In the genomic region with DNA sequence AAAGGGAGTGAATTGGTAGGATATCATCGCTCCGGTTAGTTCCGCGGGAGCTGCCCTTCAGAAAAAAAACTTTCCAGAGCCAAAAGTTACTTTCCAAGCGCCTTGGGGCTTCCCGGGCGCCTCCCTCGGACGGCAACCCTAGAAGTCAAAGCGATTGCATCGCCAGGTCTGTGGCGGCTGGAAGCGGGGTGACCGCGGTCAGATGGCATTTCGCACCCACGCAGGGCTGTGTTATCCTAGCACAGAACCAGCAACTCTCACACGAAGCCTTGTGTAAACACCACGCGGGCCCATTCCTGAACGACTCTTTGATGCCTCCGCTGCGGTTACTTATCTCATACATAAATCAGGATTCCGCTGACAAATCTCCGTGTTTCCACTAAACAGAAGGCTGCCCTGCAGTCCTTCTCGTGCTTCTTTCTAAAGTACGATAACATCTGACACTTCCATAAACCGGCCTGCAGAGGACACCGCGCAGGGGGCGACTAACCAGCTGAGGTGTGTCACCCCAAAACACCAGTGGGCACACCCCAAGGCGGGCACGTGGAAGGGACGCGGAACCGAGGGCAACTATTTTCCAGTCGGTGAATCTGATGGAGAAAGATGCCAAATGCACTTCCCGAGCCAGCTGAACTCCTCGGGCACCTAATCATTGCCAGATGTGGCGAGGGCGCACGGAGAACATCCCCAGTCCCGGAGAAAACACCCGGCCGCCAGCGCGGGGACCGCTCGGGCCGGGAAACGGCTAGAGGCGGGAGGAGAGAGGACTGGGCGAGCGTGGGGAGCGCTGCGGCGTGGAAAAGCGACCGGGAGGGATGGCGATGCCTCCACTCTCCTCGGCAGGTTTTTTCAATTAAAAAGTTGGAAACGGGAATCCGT, we compare ENCODE assay signal across 8 cellular contexts. TPM values are rescaled to one million over a fixed set of nuclear protein-coding genes. Genes with fewer than 3 reads are reported as not detected.
DNase-seq lines count a peak whose midpoint lies in the region; ATAC-seq and TF ChIP-seq lines count a peak whose summit lies in the region.

No MANE protein-coding gene starts in this region.

- TF ChIP-seq CTCF in fibroblast of mammary gland (conservative IDR thresholded peaks at IDR 0.05; ENCODE audit: control insufficient read depth, insufficient read depth, low read depth, low read length) (no peak), ovary (IDR thresholded peaks at IDR 0.05) (no peak)

- 1% methylated on average over 63 of the region's 63 CpGs for WGBS in ovary, 3 donors

- H3K9ac ChIP-seq in BLaER1 treated with 17β-estradiol and CSF1 and Interleukin-3, amounts not matched to agents 10 nM and 100 nM, result peak overlapping the region; percentile 70 to 92 (median 80)

- peaks cover 14 to 39% (median 34%) of the 10 kb centered on the region in 11 experiments for H3K27me3 ChIP-seq in BLaER1 treated with 17β-estradiol and CSF1 and Interleukin-3, amounts not matched to agents 10 nM and 100 nM
- H3K27me3 ChIP-seq in ovary, result no peaks in the 10 kb centered on the region

- intact Hi-C loops in ovary (cut with DNase I), result no loop called here

- 0 out of 22 replicates have a peak, but pooled peaks cover 0 to 5% (median 0%) of the 10 kb centered on the region in 11 experiments for H3K9me3 ChIP-seq in BLaER1 treated with 17β-estradiol and CSF1 and Interleukin-3, amounts not matched to agents 10 nM and 100 nM (replicated peaks in 1 of 11)
- H3K9me3 ChIP-seq in ovary, result no peaks in the 10 kb centered on the region

- H3K36me3 ChIP-seq in BLaER1 treated with 17β-estradiol and CSF1 and Interleukin-3, amounts not matched to agents 10 nM and 100 nM, result no peaks in the 10 kb centered on the region
- no peaks in the 10 kb centered on the region for H3K36me3 ChIP-seq in ovary

- no peak for TF ChIP-seq POLR2A in ovary (IDR thresholded peaks at IDR 0.05)

- peaks cover 0 to 3% (median 0%) of the 10 kb centered on the region in 11 experiments; a peak in 2 of 22 replicates for H4K20me1 ChIP-seq in BLaER1 treated with 17β-estradiol and CSF1 and Interleukin-3, amounts not matched to agents 10 nM and 100 nM

- peaks cover 7 to 58% (median 19%) of the 10 kb centered on the region in 10 experiments for H3K4me1 ChIP-seq in BLaER1 treated with 17β-estradiol and CSF1 and Interleukin-3, amounts not matched to agents 10 nM and 100 nM
- no peaks in the 10 kb centered on the region for H3K4me1 ChIP-seq in ovary (ENCODE audit: insufficient read depth)

- H3K4me3 ChIP-seq in BLaER1 treated with 17β-estradiol and CSF1 and Interleukin-3, amounts not matched to agents 10 nM and 100 nM, result peak overlapping the region; percentile 65 to 83 (median 72)
- H3K4me3 ChIP-seq in fibroblast of mammary gland (ENCODE audit: control insufficient read depth, low read depth, low read length) (peak overlapping the region; percentile 75), ovary (peak overlapping the region; percentile 53)

- H3K27ac ChIP-seq in BLaER1 treated with 17β-estradiol and CSF1 and Interleukin-3, amounts not matched to agents 10 nM and 100 nM, result peak overlapping the region; percentile 44 to 81 (median 69); a peak in 19 of 22 replicates
- H3K27ac ChIP-seq in ovary, result no peak overlapping the region

- no peak for ATAC-seq in GM18858 (IDR thresholded peaks at IDR 0.05; ENCODE audit: unreplicated experiment)
- no peak for ATAC-seq in activated CD4-positive, CD25-positive, alpha-beta regulatory T cell treated with anti-CD3 and anti-CD28 coated beads, Interleukin-2, amount 50 U/mL, for 24 hours

- peak overlapping the region; percentile 88 to 98 (median 95) for H3K4me2 ChIP-seq in BLaER1 treated with 17β-estradiol and CSF1 and Interleukin-3, amounts not matched to agents 10 nM and 100 nM

- no peak for TF ChIP-seq EP300 in ovary (IDR thresholded peaks at IDR 0.05)

- DNase-seq in NCI-H69 (lab: John Stamatoyannopoulos, UW) (peak; percentile 46), fibroblast of mammary gland (ENCODE audit: low read depth) (peak; percentile 80), ovary (peak in 3 of 5 donors; percentile 30 to 46 (median 38)), NCI-H1436 treated with DMSO at 0.1 percent for 48 hours (lab: John Stamatoyannopoulos, UW) (no peak)
- no peak for DNase-seq in effector CD8-positive, alpha-beta T cell (lab: John Stamatoyannopoulos, UW)

RNA-seq across cellular contexts. Expression of a gene that starts 0.9 kb away (rescaled TPM):
- total RNA-seq in ovary, result 1 to 10 TPM in 6 of 7 donors, under 1 TPM in 1; 0.78 to 9.9 (median 5.9) TPM
- 10 to 100 TPM in 1 of 2 donors, 1 to 10 TPM in 1; 3.0 to 20.7 TPM for polyA plus RNA-seq in ovary

Comparison
In these comparisons a context has a peak if more than half of its experiments do, and no peak if none do; other contexts are left out.
1. H3K27ac ChIP-seq: peak in BLaER1 treated with 17β-estradiol and CSF1 and Interleukin-3, amounts not matched to agents 10 nM and 100 nM (11 of 11); none in ovary (0 of 2).
2. DNase-seq: peak in NCI-H69 (single experiment), fibroblast of mammary gland (single experiment) and ovary (3 of 5); none in NCI-H1436 treated with DMSO at 0.1 percent for 48 hours (single experiment) and effector CD8-positive, alpha-beta T cell (single experiment).
3. Peak in every context shown above with its lines, with median percentiles within 50 percentile points of each other: H3K4me3 ChIP-seq.